Comparison of ENCODE assay signal across 20 cellular contexts in the genomic region with DNA sequence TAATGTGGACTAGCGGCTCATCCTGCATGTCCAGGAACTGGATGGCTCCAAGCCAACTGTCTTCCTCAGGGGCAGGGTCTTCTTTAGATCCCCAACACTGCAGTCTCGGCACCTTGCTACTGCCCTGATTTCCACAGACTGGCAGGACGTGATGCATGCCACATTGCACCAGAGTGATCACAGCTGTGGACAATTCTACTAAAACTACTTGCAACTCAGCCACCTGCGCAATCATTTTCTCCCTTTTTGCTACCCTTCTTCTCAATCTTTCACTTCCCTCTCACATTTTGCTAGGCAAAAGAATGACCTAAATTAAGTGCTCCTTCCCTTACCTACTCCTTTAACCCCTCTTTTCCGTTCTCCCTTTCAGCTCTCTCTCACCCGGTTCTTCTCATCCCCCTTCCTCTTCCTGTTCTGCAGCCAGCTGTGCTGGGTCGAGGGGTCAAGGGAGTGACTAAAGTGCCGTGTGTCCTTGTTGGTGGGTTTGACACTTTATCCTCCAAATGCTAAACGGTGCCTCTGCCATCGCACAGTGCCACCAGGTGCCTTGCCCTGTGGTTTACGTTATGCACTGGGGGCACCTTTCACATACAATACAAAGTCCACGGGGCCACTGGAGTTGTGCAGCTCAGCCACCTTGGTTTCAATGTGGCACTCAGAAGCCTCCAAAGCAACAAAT. TPM values are rescaled to one million over a fixed set of nuclear protein-coding genes. Genes with fewer than 3 reads are reported as not detected.
A peak's percentile ranks its signal among the peaks of the same experiment; 100 is the strongest.
DNase-seq lines count a peak whose midpoint lies in the region; ATAC-seq and TF ChIP-seq lines count a peak whose summit lies in the region.
"Had no signal": no experiment of that assay in that cellular context is flagged by ENCODE, and none has a peak within 500 bp of the region (broad histone marks: within the 10 kb centered on the region; RNA-seq: fewer than 3 reads in every experiment).

No MANE protein-coding gene starts in this region.

- H3K4me1 ChIP-seq in ascending aorta (peaks cover 9 to 21% of the 10 kb centered on the region in 2 donors), muscle layer of colon (ENCODE audit: insufficient read depth, low read length) (peaks cover 36% of the 10 kb centered on the region)

- intact Hi-C loops in ascending aorta (cut with DNase I) (no loop called here), left cardiac atrium (cut with DNase I) (loop anchor here in 1 of 2 donors (5.0 kb wide), 1 partner anchor 34 kb away; no protein-coding TSS in a partner anchor)

- H3K27me3 Mint-ChIP-seq in stimulated activated naive CD8-positive, alpha-beta T cell treated with anti-CD3 and anti-CD28 coated beads, Interleukin-15, Interleukin-2, amounts not matched to agents 100 ng/mL and 50 ng/mL, for 24 hours, result peaks cover 29% of the 10 kb centered on the region
- peaks cover 38% of the 10 kb centered on the region for H3K27me3 Mint-ChIP-seq in stimulated activated naive CD8-positive, alpha-beta T cell treated with anti-CD3 and anti-CD28 coated beads, Interleukin-15, amount 100 ng/mL, for 72 hours

- peak overlapping the region; percentile 2 for H3K4me3 Mint-ChIP-seq in stimulated activated naive CD8-positive, alpha-beta T cell treated with anti-CD3 and anti-CD28 coated beads, Interleukin-15, Interleukin-2, amounts not matched to agents 100 ng/mL and 50 ng/mL, for 24 hours
- no peak overlapping the region for H3K4me3 Mint-ChIP-seq in stimulated activated naive CD8-positive, alpha-beta T cell treated with anti-CD3 and anti-CD28 coated beads, Interleukin-15, amount 100 ng/mL, for 72 hours
- H3K4me3 Mint-ChIP-seq: activated CD4-positive, alpha-beta T cell treated with anti-CD3 and anti-CD28 coated beads, Interleukin-2, amount 10 ng/mL, durations not matched to agents 7 days and 5 days; H9 had no signal

- no peak overlapping the region for H3K9ac ChIP-seq in muscle layer of colon (ENCODE audit: low read length)

- H3K4me3 ChIP-seq in ascending aorta, result no peak overlapping the region
- H3K4me3 ChIP-seq in muscle layer of colon (ENCODE audit: low read depth in 1 of 2, low read length in 2 of 2), result no peak overlapping the region

- no peaks in the 10 kb centered on the region for H3K9me3 Mint-ChIP-seq in stimulated activated naive CD8-positive, alpha-beta T cell treated with anti-CD3 and anti-CD28 coated beads, Interleukin-15, Interleukin-2, amounts not matched to agents 100 ng/mL and 50 ng/mL, for 24 hours
- no peaks in the 10 kb centered on the region for H3K9me3 Mint-ChIP-seq in stimulated activated naive CD8-positive, alpha-beta T cell treated with anti-CD3 and anti-CD28 coated beads, Interleukin-15, amount 100 ng/mL, for 72 hours
- H3K9me3 Mint-ChIP-seq: activated CD4-positive, alpha-beta T cell treated with anti-CD3 and anti-CD28 coated beads, Interleukin-2, amount 10 ng/mL, durations not matched to agents 7 days and 5 days; H9; naive thymus-derived CD8-positive, alpha-beta T cell had no signal

- H3K9me3 ChIP-seq in ascending aorta, result no peaks in the 10 kb centered on the region
- no peaks in the 10 kb centered on the region for H3K9me3 ChIP-seq in muscle layer of colon (ENCODE audit: low read length)

- no peak for TF ChIP-seq CTCF in ascending aorta (IDR thresholded peaks at IDR 0.05)

- H3K4me1 Mint-ChIP-seq in stimulated activated naive CD8-positive, alpha-beta T cell treated with anti-CD3 and anti-CD28 coated beads, Interleukin-15, Interleukin-2, amounts not matched to agents 100 ng/mL and 50 ng/mL, for 24 hours (ENCODE audit: low read depth), result peaks cover 16% of the 10 kb centered on the region
- no peaks in the 10 kb centered on the region for H3K4me1 Mint-ChIP-seq in stimulated activated naive CD8-positive, alpha-beta T cell treated with anti-CD3 and anti-CD28 coated beads, Interleukin-15, amount 100 ng/mL, for 72 hours
- H3K4me1 Mint-ChIP-seq: activated CD4-positive, alpha-beta T cell treated with anti-CD3 and anti-CD28 coated beads, Interleukin-2, amount 10 ng/mL, durations not matched to agents 7 days and 5 days had no signal

- ATAC-seq in stimulated activated naive CD8-positive, alpha-beta T cell treated with anti-CD3 and anti-CD28 coated beads, Interleukin-15, amount 100 ng/mL, for 72 hours, result no peak
- ATAC-seq in SK-N-SH treated with all-trans-retinoic acid at 6 μM for 48 hours (no peak), left cardiac atrium (no peak)
- ATAC-seq: naive thymus-derived CD8-positive, alpha-beta T cell had no signal

- peak overlapping the region; percentile 85 to 97 for H3K27ac ChIP-seq in ascending aorta
- H3K27ac ChIP-seq in muscle layer of colon (ENCODE audit: low read depth, low read length), result peak overlapping the region; percentile 85
- H3K27ac ChIP-seq: epithelial cell of prostate had no signal

- no peaks in the 10 kb centered on the region for H3K36me3 Mint-ChIP-seq in stimulated activated naive CD8-positive, alpha-beta T cell treated with anti-CD3 and anti-CD28 coated beads, Interleukin-15, Interleukin-2, amounts not matched to agents 100 ng/mL and 50 ng/mL, for 24 hours (ENCODE audit: low read depth)
- H3K36me3 Mint-ChIP-seq: naive thymus-derived CD8-positive, alpha-beta T cell had no signal

- H3K27ac Mint-ChIP-seq in stimulated activated naive CD8-positive, alpha-beta T cell treated with anti-CD3 and anti-CD28 coated beads, Interleukin-15, Interleukin-2, amounts not matched to agents 100 ng/mL and 50 ng/mL, for 24 hours, result peak overlapping the region; percentile 22
- no peak overlapping the region for H3K27ac Mint-ChIP-seq in stimulated activated naive CD8-positive, alpha-beta T cell treated with anti-CD3 and anti-CD28 coated beads, Interleukin-15, amount 100 ng/mL, for 72 hours
- H3K27ac Mint-ChIP-seq: activated CD4-positive, alpha-beta T cell treated with anti-CD3 and anti-CD28 coated beads, Interleukin-2, amount 10 ng/mL, durations not matched to agents 7 days and 5 days had no signal

- H3K27me3 ChIP-seq in ascending aorta, result no peaks in the 10 kb centered on the region
- H3K27me3 ChIP-seq in muscle layer of colon (ENCODE audit: control insufficient read depth in 1 of 2, insufficient read depth in 2 of 2, low read length in 2 of 2), result no peaks in the 10 kb centered on the region

- no peak for DNase-seq in stimulated activated naive CD8-positive, alpha-beta T cell treated with anti-CD3 and anti-CD28 coated beads, Interleukin-15, amount 100 ng/mL, for 72 hours
- DNase-seq in ascending aorta (ENCODE audit: low spot score in 2 of 2), result no peak
- no peak for DNase-seq in cortex of kidney (lab: John Stamatoyannopoulos, UW)
- DNase-seq in DMS53 treated with DMSO at 0.1 percent for 48 hours (lab: John Stamatoyannopoulos, UW; ENCODE audit: unreplicated experiment), result no peak
- no peak for DNase-seq in left cardiac atrium
- DNase-seq: activated CD4-positive, alpha-beta T cell treated with anti-CD3 and anti-CD28 coated beads, Interleukin-2, amount 10 ng/mL, durations not matched to agents 7 days and 5 days; activated T-cell treated with anti-CD3 and anti-CD28 coated beads, Interleukin-2, amount 50 U/mL, for 1 hour; Calu3; cerebellar nuclear complex; H9; head of caudate nucleus; naive thymus-derived CD8-positive, alpha-beta T cell; NCI-H1694 treated with DMSO at 0.1 percent for 48 hours; NCI-H526 treated with DMSO at 0.1 percent for 48 hours; stimulated activated CD4-positive, alpha-beta T cell treated with anti-CD3 and anti-CD28 coated beads, Interleukin-1b, Interleukin-23, amount 100 ng/mL, for 48 hours; stimulated activated CD8-positive, alpha-beta memory T cell treated with anti-CD3 and anti-CD28 coated beads, Interleukin-4, amount 100 ng/mL, for 48 hours had no signal

- H3K36me3 ChIP-seq in ascending aorta (no peaks in the 10 kb centered on the region), muscle layer of colon (ENCODE audit: insufficient read depth, low read length) (no peaks in the 10 kb centered on the region)

TF ChIP-seq in SK-N-SH treated with all-trans-retinoic acid at 6 μM for 48 hours, 23 proteins besides CTCF, POLR2A, EP300 and RAD21:
- TF ChIP-seq ESRRG (CRISPR knock-in tag; IDR thresholded peaks at IDR 0.05) (no peak), BACH2 (CRISPR knock-in tag; IDR thresholded peaks at IDR 0.05; ENCODE audit: borderline replicate concordance) (no peak), PPARA (CRISPR knock-in tag; IDR thresholded peaks at IDR 0.05; ENCODE audit: borderline replicate concordance) (no peak)

RNA-seq across cellular contexts. Expression of gene PEX26, which starts 11.5 kb away (rescaled TPM):
- total RNA-seq in ascending aorta (38.1 TPM), left cardiac atrium (10 to 100 TPM; 21.6 to 22.5 TPM)

RNA-seq across cellular contexts. Expression of gene MICAL3, which starts 42.0 kb away (rescaled TPM):
- total RNA-seq in ascending aorta (36.9 TPM), left cardiac atrium (10 to 100 TPM; 54.7 to 80.1 TPM)

RNA-seq across cellular contexts. Expression of gene TUBA8, which starts 44.3 kb away (rescaled TPM):
- total RNA-seq in ascending aorta (not detected), left cardiac atrium (100 to 1,000 TPM in 1 of 2 donors, 10 to 100 TPM in 1; 98.8 to 200 TPM)

Comparison
In these comparisons a context has a peak if more than half of its experiments do, and no peak if none do; other contexts are left out.
1. RNA of gene TUBA8, which starts 44.3 kb away (total RNA-seq): 98.8 to 200 TPM in left cardiac atrium; not detected in ascending aorta (single experiment); every median in the first group is over 10 times any median in the second.